Comparison of ENCODE assay signal across 8 cellular contexts in the genomic region with DNA sequence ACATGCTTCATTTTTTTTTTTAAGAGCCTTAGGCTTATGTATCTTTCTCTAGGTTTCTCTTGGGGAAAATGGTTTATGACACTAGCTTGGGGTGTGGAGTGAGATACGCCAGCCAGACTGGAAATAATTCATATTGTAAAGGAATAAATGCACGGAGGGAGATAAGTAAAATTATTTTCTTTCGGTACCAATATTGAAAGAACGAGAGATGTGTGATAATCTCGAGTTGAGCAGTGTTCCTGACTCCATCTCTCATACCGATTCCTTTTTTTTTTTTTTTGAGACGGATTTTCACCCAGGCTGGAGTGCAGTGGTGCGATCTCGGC. TPM values are rescaled to one million over a fixed set of nuclear protein-coding genes. Genes with fewer than 3 reads are reported as not detected.
DNase-seq lines count a peak whose midpoint lies in the region; ATAC-seq, FAIRE-seq and TF ChIP-seq lines count a peak whose summit lies in the region.

No MANE protein-coding gene starts in this region.

- H3K27me3 Mint-ChIP-seq in CD4-positive, CD25-positive, alpha-beta regulatory T cell: no peaks in the 10 kb centered on the region
- no peaks in the 10 kb centered on the region for H3K27me3 Mint-ChIP-seq in endodermal cell (ENCODE audit: insufficient read depth)

- no peaks in the 10 kb centered on the region for H3K9me2 ChIP-seq in OCI-LY1 (ENCODE audit: low read depth, low read length)

- peak overlapping the region; percentile 95 to 98 (median 97) for H3K27ac Mint-ChIP-seq in CD4-positive, CD25-positive, alpha-beta regulatory T cell
- peak overlapping the region; percentile 91 for H3K27ac Mint-ChIP-seq in endodermal cell

- H2AFZ ChIP-seq in OCI-LY1 (ENCODE audit: low read length) (no peak overlapping the region), neuron (ENCODE audit: low read depth, low read length) (peak overlapping the region; percentile 52)

- peaks cover 16% of the 10 kb centered on the region for H3K36me3 Mint-ChIP-seq in CD4-positive, CD25-positive, alpha-beta regulatory T cell
- H3K36me3 Mint-ChIP-seq in endodermal cell (ENCODE audit: low read depth): peaks cover 14% of the 10 kb centered on the region

- peaks cover 49 to 67% (median 54%) of the 10 kb centered on the region in 4 donors for H3K4me1 Mint-ChIP-seq in CD4-positive, CD25-positive, alpha-beta regulatory T cell
- H3K4me1 Mint-ChIP-seq in endodermal cell: peaks cover 17% of the 10 kb centered on the region

- DNase-seq in CD4-positive, CD25-positive, alpha-beta regulatory T cell: no peak
- DNase-seq in endodermal cell: no peak
- no peak for DNase-seq in DMS53 treated with DMSO at 0.1 percent for 48 hours (lab: John Stamatoyannopoulos, UW; ENCODE audit: unreplicated experiment)
- no peak for DNase-seq in SK-N-DZ (ENCODE audit: low spot score)
- DNase-seq in RCC 7860 (ENCODE audit: low spot score): no peak
- DNase-seq in NCI-H1092 treated with DMSO at 0.1 percent for 48 hours (lab: John Stamatoyannopoulos, UW): no peak

- peaks cover 58% of the 10 kb centered on the region for H3K79me2 ChIP-seq in OCI-LY1 (ENCODE audit: insufficient read depth, low read length)

- TF ChIP-seq CTCF in OCI-LY1 (IDR thresholded peaks at IDR 0.05; ENCODE audit: low read length): no peak
- TF ChIP-seq CTCF in endodermal cell (conservative IDR thresholded peaks at IDR 0.05): no peak

- H3K9me3 Mint-ChIP-seq in CD4-positive, CD25-positive, alpha-beta regulatory T cell: peaks cover 0 to 2% (median 0%) of the 10 kb centered on the region in 7 donors
- H3K9me3 Mint-ChIP-seq in endodermal cell: no peaks in the 10 kb centered on the region

- H3K4me3 ChIP-seq in CD4-positive, CD25-positive, alpha-beta regulatory T cell (ENCODE audit: low read depth, low read length): peak overlapping the region; percentile 91
- peak overlapping the region; percentile 96 for H3K4me3 ChIP-seq in OCI-LY1 (ENCODE audit: low read depth, low read length, poor library complexity, severe bottlenecking)
- H3K4me3 ChIP-seq in endodermal cell (ENCODE audit: low read length): peak overlapping the region; percentile 93
- peak overlapping the region; percentile 90 for H3K4me3 ChIP-seq in neuron (ENCODE audit: low read length)

- no peak for ATAC-seq in CD4-positive, CD25-positive, alpha-beta regulatory T cell (ENCODE audit: low read depth in 2 of 2)

- peaks cover 5% of the 10 kb centered on the region for H3K36me3 ChIP-seq in CD4-positive, CD25-positive, alpha-beta regulatory T cell (ENCODE audit: control insufficient read depth, insufficient read depth, low read length)
- H3K36me3 ChIP-seq in OCI-LY1 (ENCODE audit: insufficient read depth, low read length): peaks cover 26% of the 10 kb centered on the region
- H3K36me3 ChIP-seq in endodermal cell (ENCODE audit: control insufficient read depth, insufficient read depth, low read length): peaks cover 13% of the 10 kb centered on the region
- peaks cover 8% of the 10 kb centered on the region for H3K36me3 ChIP-seq in neuron (ENCODE audit: insufficient read depth, low read length)

- FAIRE-seq in RCC 7860 (lab: Jason Lieb, UNC): no peak

- H3K27ac ChIP-seq in CD4-positive, CD25-positive, alpha-beta regulatory T cell (ENCODE audit: insufficient read depth, low read length, poor library complexity, severe bottlenecking): peak overlapping the region; percentile 93
- peak overlapping the region; percentile 74 for H3K27ac ChIP-seq in OCI-LY1 (ENCODE audit: low read depth, low read length, poor library complexity, severe bottlenecking)
- peak overlapping the region; percentile 89 for H3K27ac ChIP-seq in endodermal cell (ENCODE audit: low read depth, low read length)

- H3K9ac ChIP-seq in OCI-LY1 (ENCODE audit: low read length) (peak overlapping the region; percentile 93), endodermal cell (ENCODE audit: extremely low read depth, low read length, poor library complexity, severe bottlenecking) (peak overlapping the region; percentile 72)

- H3K4me2 ChIP-seq in OCI-LY1 (ENCODE audit: low read length): peak overlapping the region; percentile 87

- WGBS in endodermal cell (ENCODE audit: insufficient coverage in 1 of 2, insufficient read length in 1 of 2), 2 experiments: 13 to 29% methylated on average over 3 to 9 of the region's 9 CpGs

- H3K27me3 ChIP-seq in CD4-positive, CD25-positive, alpha-beta regulatory T cell (ENCODE audit: control insufficient read depth, insufficient read depth, low read length): no peaks in the 10 kb centered on the region
- H3K27me3 ChIP-seq in OCI-LY1 (ENCODE audit: insufficient read depth, low read length) (no peaks in the 10 kb centered on the region), endodermal cell (ENCODE audit: control insufficient read depth, insufficient read depth, low read length, poor library complexity, severe bottlenecking) (no peaks in the 10 kb centered on the region), neuron (ENCODE audit: insufficient read depth, low read length) (no peaks in the 10 kb centered on the region)

- H3K4me1 ChIP-seq in CD4-positive, CD25-positive, alpha-beta regulatory T cell (ENCODE audit: control insufficient read depth, insufficient read depth, low read length, poor library complexity, severe bottlenecking): peaks cover 57% of the 10 kb centered on the region
- H3K4me1 ChIP-seq in OCI-LY1 (ENCODE audit: insufficient read depth, low read length, severe bottlenecking): peaks cover 42% of the 10 kb centered on the region
- no peaks in the 10 kb centered on the region for H3K4me1 ChIP-seq in endodermal cell (ENCODE audit: control insufficient read depth, insufficient read depth, low read length)
- H3K4me1 ChIP-seq in neuron (ENCODE audit: insufficient read depth, low read length): peaks cover 12% of the 10 kb centered on the region

- H3F3A ChIP-seq in OCI-LY1 (ENCODE audit: insufficient read depth, low read length): no peaks in the 10 kb centered on the region

- H4K20me1 ChIP-seq in OCI-LY1 (ENCODE audit: insufficient read depth, low read length): peaks cover 3% of the 10 kb centered on the region; the same call in 1 of the 2 replicates

- H3K4me3 Mint-ChIP-seq in CD4-positive, CD25-positive, alpha-beta regulatory T cell: peak overlapping the region; percentile 97 to 100 (median 99)
- peak overlapping the region; percentile 90 for H3K4me3 Mint-ChIP-seq in endodermal cell

- H3K9me3 ChIP-seq in CD4-positive, CD25-positive, alpha-beta regulatory T cell (ENCODE audit: control insufficient read depth in 2 of 2, low read length in 2 of 2): no peaks in the 10 kb centered on the region
- no peaks in the 10 kb centered on the region for H3K9me3 ChIP-seq in OCI-LY1 (ENCODE audit: low read length)
- no peaks in the 10 kb centered on the region for H3K9me3 ChIP-seq in endodermal cell (ENCODE audit: control insufficient read depth, low read length)
- H3K9me3 ChIP-seq in neuron (ENCODE audit: low read length): no peaks in the 10 kb centered on the region

RNA-seq across cellular contexts. Expression of a gene that starts 1.3 kb away (rescaled TPM):
- 114 TPM for total RNA-seq in CD4-positive, CD25-positive, alpha-beta regulatory T cell
- polyA plus RNA-seq in CD4-positive, CD25-positive, alpha-beta regulatory T cell: 100 to 1,000 TPM; 135 to 191 (median 174) TPM
- 10 to 100 TPM; 67.4 to 74.6 TPM for total RNA-seq in endodermal cell
- 73.5 TPM for polyA plus RNA-seq in endodermal cell (2013, experiment 1 of 2)
- 78.8 TPM for polyA plus RNA-seq in endodermal cell (2013, experiment 2 of 2)
- 57.3 and 70.3 TPM in 2 replicates for polyA plus RNA-seq in SK-N-DZ (2014; cell fraction: cytosol; rRNA removed)
- 38.8 and 78.1 TPM in 2 replicates for polyA plus RNA-seq in SK-N-DZ (2014; cell fraction: nucleus; rRNA removed)
